In the genomic region with DNA sequence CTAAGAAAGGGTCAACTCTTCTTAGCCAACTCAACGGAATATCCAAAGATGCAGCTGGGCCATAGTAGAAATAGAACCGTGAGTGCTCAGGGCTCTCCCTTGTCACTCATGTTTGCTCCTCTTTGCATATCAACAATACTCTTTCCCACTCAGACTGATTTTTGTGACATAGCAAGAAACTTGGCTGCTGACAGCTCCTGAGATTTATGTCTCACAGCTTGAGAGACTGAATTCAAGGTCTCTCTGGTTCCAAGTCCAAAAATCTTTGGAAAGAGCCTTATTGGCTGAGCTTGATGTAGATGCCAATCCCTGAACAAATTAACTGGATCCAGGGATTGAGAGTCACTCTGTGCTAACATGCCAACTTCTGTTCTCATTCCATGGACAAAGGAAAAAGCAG, we compare ENCODE assay signal across 28 cellular contexts.
"Had no signal": no experiment of that assay in that cellular context is flagged by ENCODE, and none has a peak within 500 bp of the region (broad histone marks: within the 10 kb centered on the region; RNA-seq: fewer than 3 reads in every experiment).

No MANE protein-coding gene starts in this region.

- ATAC-seq: effector memory CD8-positive, alpha-beta T cell; esophagus mucosa; foreskin keratinocyte; gastrocnemius medialis; gastroesophageal sphincter; heart left ventricle; heart right ventricle had no signal

- H3K4me3 ChIP-seq: colonic mucosa, coronary artery, dorsolateral prefrontal cortex, esophagus muscularis mucosa, esophagus squamous epithelium, gastrocnemius medialis, gastroesophageal sphincter, heart left ventricle, heart right ventricle had no signal

- H3K27ac ChIP-seq: colonic mucosa, coronary artery, dorsolateral prefrontal cortex, epithelial cell of prostate, esophagus muscularis mucosa, esophagus squamous epithelium, foreskin keratinocyte, gastrocnemius medialis, gastroesophageal sphincter, heart left ventricle, heart right ventricle had no signal

- H3K4me1 ChIP-seq: colonic mucosa, esophagus muscularis mucosa, esophagus squamous epithelium, foreskin keratinocyte, gastroesophageal sphincter, heart left ventricle, heart right ventricle had no signal

- DNase-seq: colonic mucosa; cortex of kidney; dermis blood vessel endothelial cell; dorsolateral prefrontal cortex; effector CD4-positive, alpha-beta T cell; effector CD8-positive, alpha-beta T cell; effector memory CD4-positive, alpha-beta T cell; effector memory CD8-positive, alpha-beta T cell; endodermal cell; erythroblast; esophagus squamous epithelium; foreskin fibroblast; foreskin keratinocyte; foreskin melanocyte; gastrocnemius medialis; glutamatergic neuron; head of caudate nucleus; heart left ventricle; heart right ventricle had no signal

- FAIRE-seq: colon, endometrium, endothelial cell of umbilical vein, frontal cortex had no signal

- H3K27me3 ChIP-seq: colonic mucosa, dorsolateral prefrontal cortex, esophagus muscularis mucosa, esophagus squamous epithelium, gastrocnemius medialis, gastroesophageal sphincter had no signal

- H3K9me3 ChIP-seq: colonic mucosa, esophagus muscularis mucosa, esophagus squamous epithelium, gastrocnemius medialis, gastroesophageal sphincter, heart left ventricle, heart right ventricle had no signal

- H3K36me3 ChIP-seq: colonic mucosa, esophagus muscularis mucosa, esophagus squamous epithelium, gastrocnemius medialis, gastroesophageal sphincter, heart left ventricle, heart right ventricle had no signal
